8 cellular contexts compared by ENCODE assay signal in the genomic region with DNA sequence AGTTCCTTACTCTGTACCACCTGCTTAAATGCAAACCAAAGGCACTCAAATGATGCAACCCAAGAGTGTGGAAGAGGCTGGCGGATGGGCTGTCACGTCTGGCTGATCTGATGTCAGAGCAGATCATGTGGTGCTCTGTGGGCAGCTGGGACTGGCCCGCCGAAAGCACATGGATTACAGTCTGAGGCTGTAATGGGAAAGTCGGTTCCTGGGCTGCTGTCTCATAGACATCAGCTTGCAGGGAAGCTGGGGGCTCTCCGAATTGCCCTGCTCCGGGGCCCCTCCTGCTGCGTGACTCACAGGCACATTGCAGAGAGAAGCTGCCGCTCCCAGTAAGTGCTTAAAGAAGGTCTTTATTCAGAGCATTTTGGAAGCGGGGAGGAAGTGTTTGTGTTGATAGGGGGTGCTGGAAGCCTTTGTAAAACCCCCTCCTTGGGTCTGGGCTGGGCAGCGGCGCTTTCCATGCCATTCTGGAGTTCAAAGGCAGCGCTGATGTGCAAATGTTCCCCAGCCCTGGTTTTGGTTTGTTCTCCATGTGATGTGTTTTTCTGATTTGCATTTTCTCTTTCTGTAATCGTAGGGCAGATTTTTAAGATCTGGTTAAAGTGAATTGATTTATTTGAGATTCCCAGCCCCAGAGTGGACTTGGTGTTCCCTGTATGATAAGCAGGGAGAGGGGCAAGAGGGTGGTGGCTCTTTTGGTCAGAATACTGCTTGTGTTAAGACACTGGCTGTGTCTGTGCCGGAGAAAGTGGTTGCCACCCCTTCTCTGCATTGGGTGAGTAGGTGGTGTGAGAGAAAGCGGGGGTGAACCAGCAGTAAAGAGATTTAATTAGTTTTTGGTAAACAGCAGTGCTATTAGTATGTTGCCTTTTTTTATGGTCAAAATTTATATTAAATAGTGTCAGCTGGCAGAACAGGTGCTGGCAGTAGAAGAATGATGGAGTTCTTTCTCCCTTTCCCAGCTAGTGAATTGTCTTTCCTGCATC.
A peak's percentile ranks its signal among the peaks of the same experiment; 100 is the strongest.
DNase-seq lines count a peak whose midpoint lies in the region; ATAC-seq and TF ChIP-seq lines count a peak whose summit lies in the region.

No MANE protein-coding gene starts in this region.

- DNase-seq in G401 (ENCODE audit: low spot score): peak; percentile 71
- DNase-seq in HS-27A (ENCODE audit: low read depth): peak; percentile 86
- DNase-seq in OCI-LY7 (ENCODE audit: low spot score): no peak
- peak; percentile 36 to 95 (median 84) for DNase-seq in anterior cingulate cortex (lab: John Stamatoyannopoulos, UW)
- DNase-seq in hepatic stellate cell (ENCODE audit: low spot score): peak; percentile 84
- peak; percentile 91 for DNase-seq in renal cortical epithelial cell (ENCODE audit: low read depth)
- DNase-seq in NK-92 treated with Interleukin-12 subunit alpha and Interleukin-12 subunit beta, amount 100 ng/mL, for 24 hours (lab: John Stamatoyannopoulos, UW): no peak

- no peaks in the 10 kb centered on the region for H3K79me2 ChIP-seq in OCI-LY7 (ENCODE audit: insufficient read depth, low read depth, low read length)

- no peaks in the 10 kb centered on the region for H3K9me3 ChIP-seq in OCI-LY7 (ENCODE audit: low read length)

- no peaks in the 10 kb centered on the region for H3K9me2 ChIP-seq in OCI-LY7 (ENCODE audit: insufficient read depth, low read length)

- intact Hi-C loops in OCI-LY7 (cut with micrococcal nuclease; ENCODE audit: unreplicated experiment): no loop called here

- H2AFZ ChIP-seq in OCI-LY7 (ENCODE audit: low read length): no peak overlapping the region

- no peaks in the 10 kb centered on the region for H3K36me3 ChIP-seq in OCI-LY7 (ENCODE audit: insufficient read depth, low read length)

- CTCF ChIA-PET in OCI-LY7 (lab: Charles Lee; ENCODE audit: unreplicated experiment): no interaction called here

- H3K4me2 ChIP-seq in OCI-LY7 (ENCODE audit: low read length): 0 out of 2 replicates have a peak overlapping the region, but pooled peaks have one; percentile 9

- TSS peak; percentile 79 for BruUV-seq in OCI-LY7 (replicated peaks; lab: Mats Ljungman, UMichigan)

- POLR2A ChIA-PET in OCI-LY7 (lab: Charles Lee): no interaction called here

- in situ Hi-C loops in G401 (cut with HindIII; ENCODE audit: low sequenced_read_pairs): no loop called here

- no peaks in the 10 kb centered on the region for H4K20me1 ChIP-seq in OCI-LY7 (ENCODE audit: insufficient read depth, low read length)

- no peak overlapping the region for H3K4me3 ChIP-seq in OCI-LY7 (ENCODE audit: low read depth, low read length, poor library complexity, severe bottlenecking)

- H3K27ac ChIP-seq in OCI-LY7 (ENCODE audit: low read depth, low read length, poor library complexity, severe bottlenecking): no peak overlapping the region

- no peak for TF ChIP-seq CTCF in OCI-LY7 (conservative IDR thresholded peaks at IDR 0.05; ENCODE audit: low read length)

- ATAC-seq in GM21447 (IDR thresholded peaks at IDR 0.05; ENCODE audit: unreplicated experiment): peak; percentile 95

- no peaks in the 10 kb centered on the region for H3K4me1 ChIP-seq in OCI-LY7 (ENCODE audit: insufficient read depth, low read length, poor library complexity, severe bottlenecking)

Comparison
In these comparisons a context has a peak if more than half of its experiments do, and no peak if none do; other contexts are left out.
1. DNase-seq: peak in G401 (single experiment), HS-27A (single experiment), anterior cingulate cortex (58 of 58), hepatic stellate cell (single experiment) and renal cortical epithelial cell (single experiment); none in OCI-LY7 (single experiment) and NK-92 treated with Interleukin-12 subunit alpha and Interleukin-12 subunit beta, amount 100 ng/mL, for 24 hours (single experiment).